In the genomic region with DNA sequence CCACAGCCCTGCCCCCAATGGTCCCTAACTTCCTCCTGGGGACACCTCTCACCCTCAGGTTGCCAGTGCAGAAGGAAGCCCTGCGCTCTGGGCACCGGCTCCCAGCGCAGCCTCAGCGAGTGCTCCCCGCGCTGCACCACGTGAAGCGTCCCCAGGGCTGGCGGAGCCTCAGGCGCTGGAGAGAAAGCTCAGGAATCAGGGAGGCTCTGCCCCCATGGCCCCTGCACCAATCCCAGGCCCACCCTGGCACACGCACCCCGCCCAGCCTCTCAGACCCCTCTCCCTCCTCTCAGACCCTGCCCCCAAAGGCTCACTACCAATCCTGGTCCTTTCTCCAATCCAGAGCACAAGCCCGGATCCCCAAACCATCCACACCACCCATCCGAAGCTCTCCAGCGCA, we compare ENCODE assay signal across 1 cellular context.
TF ChIP-seq lines count a peak whose summit lies in the region.

No MANE protein-coding gene starts in this region.

TF ChIP-seq in H1, 55 proteins besides CTCF, POLR2A, EP300 and RAD21:
- TF ChIP-seq HDAC2 (IDR thresholded peaks at IDR 0.05; ENCODE audit: borderline replicate concordance in 1 of 2, low read depth in 2 of 2, low read length in 2 of 2): no peak
- no peak for TF ChIP-seq EGR1 (IDR thresholded peaks at IDR 0.05; ENCODE audit: borderline replicate concordance, low read depth, low read length)
- no peak for TF ChIP-seq CBX5 (IDR thresholded peaks at IDR 0.05; ENCODE audit: low read depth, low read length)
- TF ChIP-seq, protein P1, sequence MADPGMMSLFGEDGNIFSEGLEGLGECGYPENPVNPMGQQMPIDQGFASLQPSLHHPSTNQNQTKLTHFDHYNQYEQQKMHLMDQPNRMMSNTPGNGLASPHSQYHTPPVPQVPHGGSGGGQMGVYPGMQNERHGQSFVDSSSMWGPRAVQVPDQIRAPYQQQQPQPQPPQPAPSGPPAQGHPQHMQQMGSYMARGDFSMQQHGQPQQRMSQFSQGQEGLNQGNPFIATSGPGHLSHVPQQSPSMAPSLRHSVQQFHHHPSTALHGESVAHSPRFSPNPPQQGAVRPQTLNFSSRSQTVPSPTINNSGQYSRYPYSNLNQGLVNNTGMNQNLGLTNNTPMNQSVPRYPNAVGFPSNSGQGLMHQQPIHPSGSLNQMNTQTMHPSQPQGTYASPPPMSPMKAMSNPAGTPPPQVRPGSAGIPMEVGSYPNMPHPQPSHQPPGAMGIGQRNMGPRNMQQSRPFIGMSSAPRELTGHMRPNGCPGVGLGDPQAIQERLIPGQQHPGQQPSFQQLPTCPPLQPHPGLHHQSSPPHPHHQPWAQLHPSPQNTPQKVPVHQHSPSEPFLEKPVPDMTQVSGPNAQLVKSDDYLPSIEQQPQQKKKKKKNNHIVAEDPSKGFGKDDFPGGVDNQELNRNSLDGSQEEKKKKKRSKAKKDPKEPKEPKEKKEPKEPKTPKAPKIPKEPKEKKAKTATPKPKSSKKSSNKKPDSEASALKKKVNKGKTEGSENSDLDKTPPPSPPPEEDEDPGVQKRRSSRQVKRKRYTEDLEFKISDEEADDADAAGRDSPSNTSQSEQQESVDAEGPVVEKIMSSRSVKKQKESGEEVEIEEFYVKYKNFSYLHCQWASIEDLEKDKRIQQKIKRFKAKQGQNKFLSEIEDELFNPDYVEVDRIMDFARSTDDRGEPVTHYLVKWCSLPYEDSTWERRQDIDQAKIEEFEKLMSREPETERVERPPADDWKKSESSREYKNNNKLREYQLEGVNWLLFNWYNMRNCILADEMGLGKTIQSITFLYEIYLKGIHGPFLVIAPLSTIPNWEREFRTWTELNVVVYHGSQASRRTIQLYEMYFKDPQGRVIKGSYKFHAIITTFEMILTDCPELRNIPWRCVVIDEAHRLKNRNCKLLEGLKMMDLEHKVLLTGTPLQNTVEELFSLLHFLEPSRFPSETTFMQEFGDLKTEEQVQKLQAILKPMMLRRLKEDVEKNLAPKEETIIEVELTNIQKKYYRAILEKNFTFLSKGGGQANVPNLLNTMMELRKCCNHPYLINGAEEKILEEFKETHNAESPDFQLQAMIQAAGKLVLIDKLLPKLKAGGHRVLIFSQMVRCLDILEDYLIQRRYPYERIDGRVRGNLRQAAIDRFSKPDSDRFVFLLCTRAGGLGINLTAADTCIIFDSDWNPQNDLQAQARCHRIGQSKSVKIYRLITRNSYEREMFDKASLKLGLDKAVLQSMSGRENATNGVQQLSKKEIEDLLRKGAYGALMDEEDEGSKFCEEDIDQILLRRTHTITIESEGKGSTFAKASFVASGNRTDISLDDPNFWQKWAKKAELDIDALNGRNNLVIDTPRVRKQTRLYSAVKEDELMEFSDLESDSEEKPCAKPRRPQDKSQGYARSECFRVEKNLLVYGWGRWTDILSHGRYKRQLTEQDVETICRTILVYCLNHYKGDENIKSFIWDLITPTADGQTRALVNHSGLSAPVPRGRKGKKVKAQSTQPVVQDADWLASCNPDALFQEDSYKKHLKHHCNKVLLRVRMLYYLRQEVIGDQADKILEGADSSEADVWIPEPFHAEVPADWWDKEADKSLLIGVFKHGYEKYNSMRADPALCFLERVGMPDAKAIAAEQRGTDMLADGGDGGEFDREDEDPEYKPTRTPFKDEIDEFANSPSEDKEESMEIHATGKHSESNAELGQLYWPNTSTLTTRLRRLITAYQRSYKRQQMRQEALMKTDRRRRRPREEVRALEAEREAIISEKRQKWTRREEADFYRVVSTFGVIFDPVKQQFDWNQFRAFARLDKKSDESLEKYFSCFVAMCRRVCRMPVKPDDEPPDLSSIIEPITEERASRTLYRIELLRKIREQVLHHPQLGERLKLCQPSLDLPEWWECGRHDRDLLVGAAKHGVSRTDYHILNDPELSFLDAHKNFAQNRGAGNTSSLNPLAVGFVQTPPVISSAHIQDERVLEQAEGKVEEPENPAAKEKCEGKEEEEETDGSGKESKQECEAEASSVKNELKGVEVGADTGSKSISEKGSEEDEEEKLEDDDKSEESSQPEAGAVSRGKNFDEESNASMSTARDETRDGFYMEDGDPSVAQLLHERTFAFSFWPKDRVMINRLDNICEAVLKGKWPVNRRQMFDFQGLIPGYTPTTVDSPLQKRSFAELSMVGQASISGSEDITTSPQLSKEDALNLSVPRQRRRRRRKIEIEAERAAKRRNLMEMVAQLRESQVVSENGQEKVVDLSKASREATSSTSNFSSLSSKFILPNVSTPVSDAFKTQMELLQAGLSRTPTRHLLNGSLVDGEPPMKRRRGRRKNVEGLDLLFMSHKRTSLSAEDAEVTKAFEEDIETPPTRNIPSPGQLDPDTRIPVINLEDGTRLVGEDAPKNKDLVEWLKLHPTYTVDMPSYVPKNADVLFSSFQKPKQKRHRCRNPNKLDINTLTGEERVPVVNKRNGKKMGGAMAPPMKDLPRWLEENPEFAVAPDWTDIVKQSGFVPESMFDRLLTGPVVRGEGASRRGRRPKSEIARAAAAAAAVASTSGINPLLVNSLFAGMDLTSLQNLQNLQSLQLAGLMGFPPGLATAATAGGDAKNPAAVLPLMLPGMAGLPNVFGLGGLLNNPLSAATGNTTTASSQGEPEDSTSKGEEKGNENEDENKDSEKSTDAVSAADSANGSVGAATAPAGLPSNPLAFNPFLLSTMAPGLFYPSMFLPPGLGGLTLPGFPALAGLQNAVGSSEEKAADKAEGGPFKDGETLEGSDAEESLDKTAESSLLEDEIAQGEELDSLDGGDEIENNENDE (IDR thresholded peaks at IDR 0.05; ENCODE audit: insufficient replicate concordance, low read length): no peak
- no peak for TF ChIP-seq RBBP5 (IDR thresholded peaks at IDR 0.05; ENCODE audit: borderline replicate concordance, low read depth, low read length)
- TF ChIP-seq NRF1 (IDR thresholded peaks at IDR 0.05; ENCODE audit: low read depth, low read length): no peak
- no peak for TF ChIP-seq SIX5 (IDR thresholded peaks at IDR 0.05; ENCODE audit: low read depth, low read length)
- TF ChIP-seq BCL11A (IDR thresholded peaks at IDR 0.05; ENCODE audit: low read depth in 2 of 2, low read length in 2 of 2): no peak
- TF ChIP-seq NANOG (IDR thresholded peaks at IDR 0.05; ENCODE audit: insufficient read depth, low read depth, low read length, poor library complexity, severe bottlenecking): no peak
- TF ChIP-seq CHD2 (IDR thresholded peaks at IDR 0.05; ENCODE audit: low read length): no peak
- TF ChIP-seq JUN (IDR thresholded peaks at IDR 0.05; ENCODE audit: low read depth, low read length): no peak
- TF ChIP-seq, protein P2, sequence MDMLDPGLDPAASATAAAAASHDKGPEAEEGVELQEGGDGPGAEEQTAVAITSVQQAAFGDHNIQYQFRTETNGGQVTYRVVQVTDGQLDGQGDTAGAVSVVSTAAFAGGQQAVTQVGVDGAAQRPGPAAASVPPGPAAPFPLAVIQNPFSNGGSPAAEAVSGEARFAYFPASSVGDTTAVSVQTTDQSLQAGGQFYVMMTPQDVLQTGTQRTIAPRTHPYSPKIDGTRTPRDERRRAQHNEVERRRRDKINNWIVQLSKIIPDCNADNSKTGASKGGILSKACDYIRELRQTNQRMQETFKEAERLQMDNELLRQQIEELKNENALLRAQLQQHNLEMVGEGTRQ (IDR thresholded peaks at IDR 0.05; ENCODE audit: low read length): no peak
- no peak for TF ChIP-seq BACH1 (IDR thresholded peaks at IDR 0.05; ENCODE audit: low read length)
- no peak for TF ChIP-seq CHD1 (IDR thresholded peaks at IDR 0.05; ENCODE audit: low read depth, low read length)
- no peak for TF ChIP-seq RFX5 (IDR thresholded peaks at IDR 0.05; ENCODE audit: borderline replicate concordance, low read depth, low read length)
TF ChIP-seq in H1: peak in this region for 0.
